Comparison of ENCODE assay signal across 1 cellular context in genomic region chr12:163406-163986, GRCh38.
TF ChIP-seq lines count a peak whose summit lies in the region.

No MANE protein-coding gene starts in this region.

TF ChIP-seq in HEK293, 187 proteins besides CTCF, POLR2A, EP300 and RAD21 (continued from another document):
- TF ChIP-seq PRDM10 (tag by site-specific recombination; IDR thresholded peaks at IDR 0.05), result no peak
- TF ChIP-seq ZNF354C (tag by site-specific recombination; IDR thresholded peaks at IDR 0.05; ENCODE audit: borderline replicate concordance, low read depth), result no peak
- no peak for TF ChIP-seq GLIS2 (tag by site-specific recombination; IDR thresholded peaks at IDR 0.05)
- no peak for TF ChIP-seq OSR2 (tag by site-specific recombination; IDR thresholded peaks at IDR 0.05)
- no peak for TF ChIP-seq WT1 (tag by site-specific recombination; IDR thresholded peaks at IDR 0.05)
- no peak for TF ChIP-seq ZNF239 (tag by site-specific recombination; IDR thresholded peaks at IDR 0.05)
- peak; percentile 71 for TF ChIP-seq EGR2 (tag by site-specific recombination; IDR thresholded peaks at IDR 0.05; ENCODE audit: low read depth)
- TF ChIP-seq ZNF549 (tag by site-specific recombination; IDR thresholded peaks at IDR 0.05), result no peak
- TF ChIP-seq KLF10 (tag by site-specific recombination; IDR thresholded peaks at IDR 0.05), result no peak
